In genomic region chr20:36493801-36494114, GRCh38 we compare ENCODE assay signal across 12 cellular contexts. TPM values are rescaled to one million over a fixed set of nuclear protein-coding genes. Genes with fewer than 3 reads are reported as not detected.
DNase-seq lines count a peak whose midpoint lies in the region; ATAC-seq and TF ChIP-seq lines count a peak whose summit lies in the region.
"Had no signal": no experiment of that assay in that cellular context is flagged by ENCODE, and none has a peak within 500 bp of the region (broad histone marks: within the 10 kb centered on the region; RNA-seq: fewer than 3 reads in every experiment).

No MANE protein-coding gene starts in this region.

- peak overlapping the region; percentile 13 for H3K27ac ChIP-seq in muscle layer of duodenum (ENCODE audit: low read length)
- H3K27ac ChIP-seq in uterus, result peak overlapping the region; percentile 65 to 75

- H3K27me3 Mint-ChIP-seq in activated CD4-positive, alpha-beta memory T cell treated with anti-CD3 and anti-CD28 coated beads, Interleukin-2, amount 10 ng/mL, durations not matched to agents 7 days and 5 days, result no peaks in the 10 kb centered on the region
- H3K27me3 Mint-ChIP-seq in activated CD4-positive, alpha-beta memory T cell treated with anti-CD3 and anti-CD28 coated beads for 36 hours, result no peaks in the 10 kb centered on the region
- H3K27me3 Mint-ChIP-seq in WTC11 (ENCODE audit: low read depth), result no peaks in the 10 kb centered on the region; the same call in 1 of the 2 replicates

- peaks cover 5% of the 10 kb centered on the region for H3K36me3 Mint-ChIP-seq in activated CD4-positive, alpha-beta memory T cell treated with anti-CD3 and anti-CD28 coated beads, Interleukin-2, amount 10 ng/mL, durations not matched to agents 7 days and 5 days (ENCODE audit: low read depth)
- peaks cover 1% of the 10 kb centered on the region for H3K36me3 Mint-ChIP-seq in activated CD4-positive, alpha-beta memory T cell treated with anti-CD3 and anti-CD28 coated beads for 36 hours
- peaks cover 4% of the 10 kb centered on the region; the same call in 1 of the 2 replicates for H3K36me3 Mint-ChIP-seq in WTC11

- DNase-seq in activated CD4-positive, alpha-beta memory T cell treated with anti-CD3 and anti-CD28 coated beads, Interleukin-2, amount 10 ng/mL, durations not matched to agents 7 days and 5 days, result no peak
- DNase-seq in activated CD4-positive, alpha-beta memory T cell treated with anti-CD3 and anti-CD28 coated beads for 36 hours, result no peak
- DNase-seq in uterus (peak; percentile 71 to 74), NCI-H748 treated with DMSO at 0.1 percent for 48 hours (lab: John Stamatoyannopoulos, UW) (no peak), WTC11 (ENCODE audit: low spot score) (no peak), NCI-H1105 treated with DMSO at 0.1 percent for 48 hours (lab: John Stamatoyannopoulos, UW) (no peak)
- DNase-seq: activated gamma-delta T cell treated with Interleukin-2 at 50 U/mL for 16 hours, NCI-H2107 had no signal

- H3K27ac Mint-ChIP-seq in activated CD4-positive, alpha-beta memory T cell treated with anti-CD3 and anti-CD28 coated beads, Interleukin-2, amount 10 ng/mL, durations not matched to agents 7 days and 5 days, result peak overlapping the region; percentile 21
- no peak overlapping the region for H3K27ac Mint-ChIP-seq in activated CD4-positive, alpha-beta memory T cell treated with anti-CD3 and anti-CD28 coated beads for 36 hours
- H3K27ac Mint-ChIP-seq in WTC11, result no peak overlapping the region

- peaks cover 25 to 27% of the 10 kb centered on the region in 2 donors for H3K36me3 ChIP-seq in muscle layer of duodenum (ENCODE audit: control insufficient read depth in 1 of 2, insufficient read depth in 2 of 2, low read length in 2 of 2)
- H3K36me3 ChIP-seq in uterus, result no peaks in the 10 kb centered on the region

- intact Hi-C loops in activated CD4-positive, alpha-beta memory T cell treated with anti-CD3 and anti-CD28 coated beads for 36 hours (cut with micrococcal nuclease), result loop anchor here (2.0 to 5.0 kb wide), 2 partner anchors 29 to 291 kb away; no protein-coding TSS in a partner anchor
- intact Hi-C loops in uterus (cut with DNase I; ENCODE audit: low total_unique reads), result no loop called here

- H3K9me3 Mint-ChIP-seq in activated CD4-positive, alpha-beta memory T cell treated with anti-CD3 and anti-CD28 coated beads, Interleukin-2, amount 10 ng/mL, durations not matched to agents 7 days and 5 days, result no peaks in the 10 kb centered on the region
- H3K9me3 Mint-ChIP-seq in activated CD4-positive, alpha-beta memory T cell treated with anti-CD3 and anti-CD28 coated beads for 36 hours, result no peaks in the 10 kb centered on the region
- no peaks in the 10 kb centered on the region for H3K9me3 Mint-ChIP-seq in WTC11
- H3K9me3 Mint-ChIP-seq: neural crest cell had no signal

- H3K4me3 Mint-ChIP-seq in activated CD4-positive, alpha-beta memory T cell treated with anti-CD3 and anti-CD28 coated beads, Interleukin-2, amount 10 ng/mL, durations not matched to agents 7 days and 5 days, result no peak overlapping the region
- H3K4me3 Mint-ChIP-seq in activated CD4-positive, alpha-beta memory T cell treated with anti-CD3 and anti-CD28 coated beads for 36 hours, result no peak overlapping the region
- no peak overlapping the region for H3K4me3 Mint-ChIP-seq in WTC11
- H3K4me3 Mint-ChIP-seq: neural crest cell had no signal

- ATAC-seq in esophagus mucosa (peak; percentile 14), WTC11 (no peak)

- CTCF ChIA-PET in activated CD4-positive, alpha-beta memory T cell treated with anti-CD3 and anti-CD28 coated beads, Interleukin-2, amount 10 ng/mL, durations not matched to agents 7 days and 5 days (lab: Charles Lee), result interaction anchor here (0.6 to 2.6 kb wide), 5 partner anchors 13 to 291 kb away, joined by 3 to 8 read pairs (median 4); no protein-coding TSS in a partner anchor
- CTCF ChIA-PET in activated CD4-positive, alpha-beta memory T cell treated with anti-CD3 and anti-CD28 coated beads for 36 hours (lab: Charles Lee), result no interaction called here
- CTCF ChIA-PET in WTC11 (lab: Charles Lee), result interaction anchor here (0.6 to 3.0 kb wide), 7 partner anchors 8 to 501 kb away, joined by 3 to 12 read pairs (median 6); no protein-coding TSS in a partner anchor

- peaks cover 13 to 36% of the 10 kb centered on the region in 2 donors for H3K4me1 ChIP-seq in muscle layer of duodenum (ENCODE audit: control insufficient read depth in 1 of 2, insufficient read depth in 2 of 2, low read length in 2 of 2)
- peaks cover 0 to 6% of the 10 kb centered on the region in 2 donors for H3K4me1 ChIP-seq in uterus

- H3K4me3 ChIP-seq in muscle layer of duodenum (ENCODE audit: low read depth in 1 of 2, low read length in 2 of 2) (no peak overlapping the region), uterus (no peak overlapping the region)
- H3K4me3 ChIP-seq: BLaER1 treated with 17β-estradiol and CSF1 and Interleukin-3, amounts not matched to agents 10 nM and 100 nM had no signal

- POLR2A ChIA-PET in activated CD4-positive, alpha-beta memory T cell treated with anti-CD3 and anti-CD28 coated beads, Interleukin-2, amount 10 ng/mL, durations not matched to agents 7 days and 5 days (lab: Charles Lee), result no interaction called here
- POLR2A ChIA-PET in activated CD4-positive, alpha-beta memory T cell treated with anti-CD3 and anti-CD28 coated beads for 36 hours (lab: Charles Lee), result no interaction called here
- POLR2A ChIA-PET in WTC11 (lab: Charles Lee), result no interaction called here

- H3K9me3 ChIP-seq in muscle layer of duodenum (ENCODE audit: control insufficient read depth in 1 of 2, low read length in 2 of 2) (no peaks in the 10 kb centered on the region), uterus (no peaks in the 10 kb centered on the region)
- H3K9me3 ChIP-seq: BLaER1 treated with 17β-estradiol and CSF1 and Interleukin-3, amounts not matched to agents 10 nM and 100 nM had no signal

- H3K27me3 ChIP-seq in muscle layer of duodenum (ENCODE audit: low read depth, low read length), result no peaks in the 10 kb centered on the region
- no peaks in the 10 kb centered on the region for H3K27me3 ChIP-seq in uterus
- H3K27me3 ChIP-seq: BLaER1 treated with 17β-estradiol and CSF1 and Interleukin-3, amounts not matched to agents 10 nM and 100 nM had no signal

- TF ChIP-seq CTCF in uterus (IDR thresholded peaks at IDR 0.05) (no peak), WTC11 (IDR thresholded peaks at IDR 0.05) (no peak)

- H3K4me1 Mint-ChIP-seq in activated CD4-positive, alpha-beta memory T cell treated with anti-CD3 and anti-CD28 coated beads, Interleukin-2, amount 10 ng/mL, durations not matched to agents 7 days and 5 days, result peaks cover 40% of the 10 kb centered on the region
- peaks cover 35% of the 10 kb centered on the region for H3K4me1 Mint-ChIP-seq in activated CD4-positive, alpha-beta memory T cell treated with anti-CD3 and anti-CD28 coated beads for 36 hours (ENCODE audit: low read depth)
- H3K4me1 Mint-ChIP-seq in WTC11, result peaks cover 9% of the 10 kb centered on the region

- no peak for TF ChIP-seq POLR2A in uterus (IDR thresholded peaks at IDR 0.05)

TF ChIP-seq in WTC11, 78 proteins besides CTCF, POLR2A, EP300 and RAD21:
- no peak for TF ChIP-seq HMGXB4 (CRISPR knock-in tag; IDR thresholded peaks at IDR 0.05)
- TF ChIP-seq JUN (CRISPR knock-in tag; IDR thresholded peaks at IDR 0.05), result no peak
- TF ChIP-seq SOX15 (CRISPR knock-in tag; IDR thresholded peaks at IDR 0.05), result no peak
- TF ChIP-seq ZNF416 (CRISPR knock-in tag; IDR thresholded peaks at IDR 0.05), result no peak
- no peak for TF ChIP-seq MAX (CRISPR knock-in tag; IDR thresholded peaks at IDR 0.05)
- TF ChIP-seq ZNF121 (CRISPR knock-in tag; IDR thresholded peaks at IDR 0.05), result no peak
TF ChIP-seq in WTC11: peak in this region for 0.

RNA-seq across cellular contexts. Expression of gene MYL9, which starts 47.6 kb away (rescaled TPM):
- total RNA-seq in activated CD4-positive, alpha-beta memory T cell treated with anti-CD3 and anti-CD28 coated beads, Interleukin-2, amount 10 ng/mL, durations not matched to agents 7 days and 5 days, result 1 to 10 TPM; 1.1 to 1.7 TPM
- total RNA-seq in activated CD4-positive, alpha-beta memory T cell treated with anti-CD3 and anti-CD28 coated beads for 36 hours, result under 1 TPM; 0.12 to 0.29 TPM
- total RNA-seq in esophagus mucosa (28.8 TPM), uterus (1,000 to 10,000 TPM in 1 of 4 donors, 100 to 1,000 TPM in 2, 10 to 100 TPM in 1; 18.5 to 1,447 (median 245) TPM), WTC11 (2021) (52.5 to 57.7 TPM (median 54.7 TPM) in 3 replicates)

Comparison
In these comparisons a context has a peak if more than half of its experiments do, and no peak if none do; other contexts are left out.
1. DNase-seq: peak in uterus (2 of 2); none in activated CD4-positive, alpha-beta memory T cell treated with anti-CD3 and anti-CD28 coated beads, Interleukin-2, amount 10 ng/mL, durations not matched to agents 7 days and 5 days (single experiment), activated CD4-positive, alpha-beta memory T cell treated with anti-CD3 and anti-CD28 coated beads for 36 hours (single experiment), NCI-H748 treated with DMSO at 0.1 percent for 48 hours (single experiment), WTC11 (single experiment) and NCI-H1105 treated with DMSO at 0.1 percent for 48 hours (single experiment).
2. RNA of gene MYL9, which starts 47.6 kb away (total RNA-seq): 18.5 to 1,447 TPM in uterus, 52.5 to 57.7 TPM in WTC11 and 28.8 TPM in esophagus mucosa (single experiment); 1.1 to 1.7 TPM in activated CD4-positive, alpha-beta memory T cell treated with anti-CD3 and anti-CD28 coated beads, Interleukin-2, amount 10 ng/mL, durations not matched to agents 7 days and 5 days and 0.12 to 0.29 TPM in activated CD4-positive, alpha-beta memory T cell treated with anti-CD3 and anti-CD28 coated beads for 36 hours; every median in the first group is over 4 times any median in the second.